1 cellular context compared by ENCODE assay signal in genomic region chr7:56063882-56064625, GRCh38.
TF ChIP-seq lines count a peak whose summit lies in the region.

Gene SUMF2, plus strand, starts transcription at chr7:56064286. Its CDS starts 26 bp downstream, at chr7:56064312.

TF ChIP-seq in HepG2, 621 proteins besides CTCF, POLR2A, EP300 and RAD21 (continued from another document and continues in another):
- TF ChIP-seq, protein P1, sequence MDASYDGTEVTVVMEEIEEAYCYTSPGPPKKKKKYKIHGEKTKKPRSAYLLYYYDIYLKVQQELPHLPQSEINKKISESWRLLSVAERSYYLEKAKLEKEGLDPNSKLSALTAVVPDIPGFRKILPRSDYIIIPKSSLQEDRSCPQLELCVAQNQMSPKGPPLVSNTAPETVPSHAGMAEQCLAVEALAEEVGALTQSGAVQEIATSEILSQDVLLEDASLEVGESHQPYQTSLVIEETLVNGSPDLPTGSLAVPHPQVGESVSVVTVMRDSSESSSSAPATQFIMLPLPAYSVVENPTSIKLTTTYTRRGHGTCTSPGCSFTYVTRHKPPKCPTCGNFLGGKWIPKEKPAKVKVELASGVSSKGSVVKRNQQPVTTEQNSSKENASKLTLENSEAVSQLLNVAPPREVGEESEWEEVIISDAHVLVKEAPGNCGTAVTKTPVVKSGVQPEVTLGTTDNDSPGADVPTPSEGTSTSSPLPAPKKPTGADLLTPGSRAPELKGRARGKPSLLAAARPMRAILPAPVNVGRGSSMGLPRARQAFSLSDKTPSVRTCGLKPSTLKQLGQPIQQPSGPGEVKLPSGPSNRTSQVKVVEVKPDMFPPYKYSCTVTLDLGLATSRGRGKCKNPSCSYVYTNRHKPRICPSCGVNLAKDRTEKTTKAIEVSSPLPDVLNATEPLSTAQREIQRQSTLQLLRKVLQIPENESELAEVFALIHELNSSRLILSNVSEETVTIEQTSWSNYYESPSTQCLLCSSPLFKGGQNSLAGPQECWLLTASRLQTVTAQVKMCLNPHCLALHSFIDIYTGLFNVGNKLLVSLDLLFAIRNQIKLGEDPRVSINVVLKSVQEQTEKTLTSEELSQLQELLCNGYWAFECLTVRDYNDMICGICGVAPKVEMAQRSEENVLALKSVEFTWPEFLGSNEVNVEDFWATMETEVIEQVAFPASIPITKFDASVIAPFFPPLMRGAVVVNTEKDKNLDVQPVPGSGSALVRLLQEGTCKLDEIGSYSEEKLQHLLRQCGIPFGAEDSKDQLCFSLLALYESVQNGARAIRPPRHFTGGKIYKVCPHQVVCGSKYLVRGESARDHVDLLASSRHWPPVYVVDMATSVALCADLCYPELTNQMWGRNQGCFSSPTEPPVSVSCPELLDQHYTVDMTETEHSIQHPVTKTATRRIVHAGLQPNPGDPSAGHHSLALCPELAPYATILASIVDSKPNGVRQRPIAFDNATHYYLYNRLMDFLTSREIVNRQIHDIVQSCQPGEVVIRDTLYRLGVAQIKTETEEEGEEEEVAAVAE (CRISPR knock-in tag; IDR thresholded peaks at IDR 0.05; ENCODE audit: borderline replicate concordance) = no peak; the same call in 1 of the 2 replicates
- peak; percentile 88 for TF ChIP-seq ZNF547 (CRISPR knock-in tag; IDR thresholded peaks at IDR 0.05)
- TF ChIP-seq ZNF460 (CRISPR knock-in tag; IDR thresholded peaks at IDR 0.05; ENCODE audit: borderline replicate concordance) = no peak; the same call in 1 of the 2 replicates
- peak; percentile 80; the same call in 1 of the 2 replicates for TF ChIP-seq YEATS4 (CRISPR knock-in tag; IDR thresholded peaks at IDR 0.05; ENCODE audit: borderline replicate concordance)
- TF ChIP-seq TRIM22 (IDR thresholded peaks at IDR 0.05) = no peak
- TF ChIP-seq, protein P2, sequence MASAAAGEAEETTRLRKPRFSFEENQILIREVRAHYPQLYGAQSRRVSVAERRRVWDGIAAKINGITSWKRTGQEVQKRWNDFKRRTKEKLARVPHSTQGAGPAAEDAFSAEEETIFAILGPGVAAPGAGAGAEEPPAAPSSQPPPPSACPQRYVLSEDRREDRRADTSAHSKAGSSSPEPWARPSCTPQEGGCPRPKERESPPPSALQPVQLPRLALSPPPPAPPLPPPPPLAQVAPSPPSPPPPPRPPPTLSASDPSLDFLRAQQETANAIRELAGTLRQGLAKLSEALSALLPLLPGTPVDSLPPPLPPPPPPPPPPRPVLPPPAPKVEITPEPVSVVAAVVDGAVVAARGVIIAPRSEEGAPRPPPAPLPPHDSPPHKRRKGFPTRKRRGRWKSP (CRISPR knock-in tag; IDR thresholded peaks at IDR 0.05) = peak; percentile 79
- no peak for TF ChIP-seq NR2F6 (IDR thresholded peaks at IDR 0.05)
- peak; percentile 41; the same call in 1 of the 2 replicates for TF ChIP-seq NR2F6 (CRISPR knock-in tag; IDR thresholded peaks at IDR 0.05)
- TF ChIP-seq RARG (CRISPR knock-in tag; IDR thresholded peaks at IDR 0.05; ENCODE audit: low read depth) = no peak
- TF ChIP-seq ZNF138 (CRISPR knock-in tag; IDR thresholded peaks at IDR 0.05; ENCODE audit: low read depth) = peak; percentile 86; the same call in 1 of the 2 replicates
- peak; percentile 88 for TF ChIP-seq ZNF709 (CRISPR knock-in tag; IDR thresholded peaks at IDR 0.05)
- no peak for TF ChIP-seq ZNF660 (CRISPR knock-in tag; IDR thresholded peaks at IDR 0.05; ENCODE audit: borderline replicate concordance, low read depth)
- TF ChIP-seq KLF9 (CRISPR knock-in tag; IDR thresholded peaks at IDR 0.05; ENCODE audit: low read depth) = no peak
- TF ChIP-seq ZBTB39 (CRISPR knock-in tag; IDR thresholded peaks at IDR 0.05) = peak; percentile 70; the same call in 1 of the 2 replicates
- TF ChIP-seq ZNF883 (CRISPR knock-in tag; IDR thresholded peaks at IDR 0.05; ENCODE audit: not compliant biosample characterization) = peak; percentile 82
- TF ChIP-seq PLSCR1 (CRISPR knock-in tag; IDR thresholded peaks at IDR 0.05; ENCODE audit: borderline replicate concordance) = no peak
- TF ChIP-seq, protein P3, sequence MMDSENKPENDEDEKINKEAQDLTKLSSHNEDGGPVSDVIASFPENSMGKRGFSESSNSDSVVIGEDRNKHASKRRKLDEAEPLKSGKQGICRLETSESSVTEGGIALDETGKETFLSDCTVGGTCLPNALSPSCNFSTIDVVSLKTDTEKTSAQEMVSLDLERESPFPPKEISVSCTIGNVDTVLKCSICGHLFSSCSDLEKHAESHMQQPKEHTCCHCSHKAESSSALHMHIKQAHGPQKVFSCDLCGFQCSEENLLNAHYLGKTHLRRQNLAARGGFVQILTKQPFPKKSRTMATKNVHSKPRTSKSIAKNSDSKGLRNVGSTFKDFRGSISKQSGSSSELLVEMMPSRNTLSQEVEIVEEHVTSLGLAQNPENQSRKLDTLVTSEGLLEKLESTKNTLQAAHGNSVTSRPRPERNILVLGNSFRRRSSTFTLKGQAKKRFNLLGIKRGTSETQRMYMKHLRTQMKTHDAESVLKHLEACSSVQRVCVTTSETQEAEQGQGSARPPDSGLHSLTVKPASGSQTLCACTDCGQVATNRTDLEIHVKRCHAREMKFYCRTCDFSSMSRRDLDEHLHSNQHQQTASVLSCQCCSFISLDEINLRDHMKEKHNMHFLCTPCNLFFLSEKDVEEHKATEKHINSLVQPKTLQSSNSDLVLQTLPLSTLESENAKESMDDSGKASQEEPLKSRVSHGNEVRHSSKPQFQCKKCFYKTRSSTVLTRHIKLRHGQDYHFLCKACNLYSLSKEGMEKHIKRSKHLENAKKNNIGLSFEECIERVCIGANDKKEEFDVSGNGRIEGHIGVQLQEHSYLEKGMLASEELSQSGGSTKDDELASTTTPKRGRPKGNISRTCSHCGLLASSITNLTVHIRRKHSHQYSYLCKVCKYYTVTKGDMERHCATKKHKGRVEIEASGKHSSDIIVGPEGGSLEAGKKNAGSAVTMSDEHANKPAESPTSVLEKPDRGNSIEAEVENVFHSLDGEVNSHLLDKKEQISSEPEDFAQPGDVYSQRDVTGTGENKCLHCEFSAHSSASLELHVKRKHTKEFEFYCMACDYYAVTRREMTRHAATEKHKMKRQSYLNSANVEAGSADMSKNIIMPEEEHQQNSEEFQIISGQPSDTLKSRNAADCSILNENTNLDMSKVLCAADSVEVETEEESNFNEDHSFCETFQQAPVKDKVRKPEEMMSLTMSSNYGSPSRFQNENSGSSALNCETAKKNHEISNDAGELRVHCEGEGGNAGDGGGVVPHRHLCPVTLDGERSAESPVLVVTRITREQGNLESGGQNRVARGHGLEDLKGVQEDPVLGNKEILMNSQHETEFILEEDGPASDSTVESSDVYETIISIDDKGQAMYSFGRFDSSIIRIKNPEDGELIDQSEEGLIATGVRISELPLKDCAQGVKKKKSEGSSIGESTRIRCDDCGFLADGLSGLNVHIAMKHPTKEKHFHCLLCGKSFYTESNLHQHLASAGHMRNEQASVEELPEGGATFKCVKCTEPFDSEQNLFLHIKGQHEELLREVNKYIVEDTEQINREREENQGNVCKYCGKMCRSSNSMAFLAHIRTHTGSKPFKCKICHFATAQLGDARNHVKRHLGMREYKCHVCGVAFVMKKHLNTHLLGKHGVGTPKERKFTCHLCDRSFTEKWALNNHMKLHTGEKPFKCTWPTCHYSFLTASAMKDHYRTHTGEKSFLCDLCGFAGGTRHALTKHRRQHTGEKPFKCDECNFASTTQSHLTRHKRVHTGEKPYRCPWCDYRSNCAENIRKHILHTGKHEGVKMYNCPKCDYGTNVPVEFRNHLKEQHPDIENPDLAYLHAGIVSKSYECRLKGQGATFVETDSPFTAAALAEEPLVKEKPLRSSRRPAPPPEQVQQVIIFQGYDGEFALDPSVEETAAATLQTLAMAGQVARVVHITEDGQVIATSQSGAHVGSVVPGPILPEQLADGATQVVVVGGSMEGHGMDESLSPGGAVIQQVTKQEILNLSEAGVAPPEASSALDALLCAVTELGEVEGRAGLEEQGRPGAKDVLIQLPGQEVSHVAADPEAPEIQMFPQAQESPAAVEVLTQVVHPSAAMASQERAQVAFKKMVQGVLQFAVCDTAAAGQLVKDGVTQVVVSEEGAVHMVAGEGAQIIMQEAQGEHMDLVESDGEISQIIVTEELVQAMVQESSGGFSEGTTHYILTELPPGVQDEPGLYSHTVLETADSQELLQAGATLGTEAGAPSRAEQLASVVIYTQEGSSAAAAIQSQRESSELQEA (CRISPR knock-in tag; IDR thresholded peaks at IDR 0.05; ENCODE audit: not compliant biosample characterization) = peak; percentile 87
- no peak for TF ChIP-seq RORA (CRISPR knock-in tag; IDR thresholded peaks at IDR 0.05)
- TF ChIP-seq ELF1 (CRISPR knock-in tag; IDR thresholded peaks at IDR 0.05) = peak; percentile 80
- 0 out of 2 replicates have a peak, but pooled peaks have one; percentile 36 for TF ChIP-seq ZNF678 (CRISPR knock-in tag; IDR thresholded peaks at IDR 0.05)
- TF ChIP-seq SP5 (CRISPR knock-in tag; IDR thresholded peaks at IDR 0.05; ENCODE audit: borderline replicate concordance, low read depth) = no peak; the same call in 1 of the 2 replicates
- TF ChIP-seq SP2 (CRISPR knock-in tag; IDR thresholded peaks at IDR 0.05) = peak; percentile 33
- peak; percentile 81 for TF ChIP-seq IKZF4 (CRISPR knock-in tag; IDR thresholded peaks at IDR 0.05; ENCODE audit: borderline replicate concordance, low read depth, not compliant biosample characterization)
- TF ChIP-seq NFIC (IDR thresholded peaks at IDR 0.05; ENCODE audit: low read length) = no peak
- TF ChIP-seq, protein P4, sequence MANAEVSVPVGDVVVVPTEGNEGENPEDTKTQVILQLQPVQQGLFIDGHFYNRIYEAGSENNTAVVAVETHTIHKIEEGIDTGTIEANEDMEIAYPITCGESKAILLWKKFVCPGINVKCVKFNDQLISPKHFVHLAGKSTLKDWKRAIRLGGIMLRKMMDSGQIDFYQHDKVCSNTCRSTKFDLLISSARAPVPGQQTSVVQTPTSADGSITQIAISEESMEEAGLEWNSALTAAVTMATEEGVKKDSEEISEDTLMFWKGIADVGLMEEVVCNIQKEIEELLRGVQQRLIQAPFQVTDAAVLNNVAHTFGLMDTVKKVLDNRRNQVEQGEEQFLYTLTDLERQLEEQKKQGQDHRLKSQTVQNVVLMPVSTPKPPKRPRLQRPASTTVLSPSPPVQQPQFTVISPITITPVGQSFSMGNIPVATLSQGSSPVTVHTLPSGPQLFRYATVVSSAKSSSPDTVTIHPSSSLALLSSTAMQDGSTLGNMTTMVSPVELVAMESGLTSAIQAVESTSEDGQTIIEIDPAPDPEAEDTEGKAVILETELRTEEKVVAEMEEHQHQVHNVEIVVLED (CRISPR knock-in tag; IDR thresholded peaks at IDR 0.05; ENCODE audit: borderline replicate concordance) = peak; percentile 80
- TF ChIP-seq ZNF747 (CRISPR knock-in tag; IDR thresholded peaks at IDR 0.05; ENCODE audit: borderline replicate concordance) = peak; percentile 76; the same call in 1 of the 2 replicates
- TF ChIP-seq ZNF672 (CRISPR knock-in tag; IDR thresholded peaks at IDR 0.05) = no peak
- no peak for TF ChIP-seq FOXA3 (CRISPR knock-in tag; IDR thresholded peaks at IDR 0.05)
- TF ChIP-seq MED1 (CRISPR knock-in tag; IDR thresholded peaks at IDR 0.05) = peak; percentile 80
- TF ChIP-seq ATF7 (IDR thresholded peaks at IDR 0.05) = no peak
- 0 out of 2 replicates have a peak, but pooled peaks have one; percentile 33 for TF ChIP-seq ATF7 (CRISPR knock-in tag; IDR thresholded peaks at IDR 0.05)
- peak; percentile 65; the same call in 1 of the 2 replicates for TF ChIP-seq ZBTB20 (CRISPR knock-in tag; IDR thresholded peaks at IDR 0.05; ENCODE audit: borderline replicate concordance, low read depth)
- TF ChIP-seq, protein P5, sequence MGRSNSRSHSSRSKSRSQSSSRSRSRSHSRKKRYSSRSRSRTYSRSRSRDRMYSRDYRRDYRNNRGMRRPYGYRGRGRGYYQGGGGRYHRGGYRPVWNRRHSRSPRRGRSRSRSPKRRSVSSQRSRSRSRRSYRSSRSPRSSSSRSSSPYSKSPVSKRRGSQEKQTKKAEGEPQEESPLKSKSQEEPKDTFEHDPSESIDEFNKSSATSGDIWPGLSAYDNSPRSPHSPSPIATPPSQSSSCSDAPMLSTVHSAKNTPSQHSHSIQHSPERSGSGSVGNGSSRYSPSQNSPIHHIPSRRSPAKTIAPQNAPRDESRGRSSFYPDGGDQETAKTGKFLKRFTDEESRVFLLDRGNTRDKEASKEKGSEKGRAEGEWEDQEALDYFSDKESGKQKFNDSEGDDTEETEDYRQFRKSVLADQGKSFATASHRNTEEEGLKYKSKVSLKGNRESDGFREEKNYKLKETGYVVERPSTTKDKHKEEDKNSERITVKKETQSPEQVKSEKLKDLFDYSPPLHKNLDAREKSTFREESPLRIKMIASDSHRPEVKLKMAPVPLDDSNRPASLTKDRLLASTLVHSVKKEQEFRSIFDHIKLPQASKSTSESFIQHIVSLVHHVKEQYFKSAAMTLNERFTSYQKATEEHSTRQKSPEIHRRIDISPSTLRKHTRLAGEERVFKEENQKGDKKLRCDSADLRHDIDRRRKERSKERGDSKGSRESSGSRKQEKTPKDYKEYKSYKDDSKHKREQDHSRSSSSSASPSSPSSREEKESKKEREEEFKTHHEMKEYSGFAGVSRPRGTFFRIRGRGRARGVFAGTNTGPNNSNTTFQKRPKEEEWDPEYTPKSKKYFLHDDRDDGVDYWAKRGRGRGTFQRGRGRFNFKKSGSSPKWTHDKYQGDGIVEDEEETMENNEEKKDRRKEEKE (IDR thresholded peaks at IDR 0.05) = no peak
- TF ChIP-seq POLR2AphosphoS2 (IDR thresholded peaks at IDR 0.05; ENCODE audit: low read depth, low read length) = 0 out of 2 replicates have a peak, but pooled peaks have one; percentile 56
